9 cellular contexts compared by ENCODE assay signal in the genomic region with DNA sequence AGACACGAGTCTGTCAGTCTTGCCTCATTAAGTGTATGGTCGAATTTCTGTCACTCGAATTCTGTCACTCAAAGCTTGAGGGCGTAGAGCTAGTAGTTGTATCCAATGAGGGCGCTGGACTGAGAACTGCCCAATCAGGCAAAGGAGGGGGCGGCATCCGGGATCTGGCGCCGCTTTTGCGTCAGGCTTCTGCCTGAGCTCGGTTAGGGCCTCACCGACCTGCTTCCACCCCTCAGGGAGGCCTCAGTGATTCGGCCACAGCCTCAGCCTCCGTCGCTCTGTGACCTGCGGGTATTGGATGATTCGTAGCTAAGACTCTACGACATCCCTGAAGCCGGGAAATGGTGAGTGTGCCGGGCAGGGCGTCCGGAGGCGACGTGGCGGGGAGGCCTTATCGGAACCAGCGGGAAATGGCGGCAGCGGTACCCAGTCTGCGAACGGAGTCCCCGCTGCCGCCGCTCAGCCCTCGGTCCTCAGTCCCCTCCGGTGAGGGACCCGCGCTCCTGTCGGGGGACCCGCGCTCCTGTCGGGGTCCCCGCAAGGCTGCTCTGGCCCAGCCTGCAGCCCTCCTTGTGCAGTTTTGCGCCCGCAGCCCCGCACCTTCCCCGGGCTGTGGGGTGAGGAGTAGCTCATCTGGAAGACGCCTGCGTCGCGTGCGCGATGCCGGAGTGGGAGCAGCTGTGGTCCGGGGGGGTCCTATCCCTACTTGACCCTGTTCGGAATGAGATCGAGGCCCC.
A peak's percentile ranks its signal among the peaks of the same experiment; 100 is the strongest.
DNase-seq lines count a peak whose midpoint lies in the region; ATAC-seq and TF ChIP-seq lines count a peak whose summit lies in the region.
"Had no signal": no experiment of that assay in that cellular context is flagged by ENCODE, and none has a peak within 500 bp of the region (broad histone marks: within the 10 kb centered on the region; RNA-seq: fewer than 3 reads in every experiment).

No MANE protein-coding gene starts in this region.

- no peak overlapping the region for H4K91ac ChIP-seq in mesenchymal stem cell (ENCODE audit: low read length)

- H3K4me1 Mint-ChIP-seq in activated T-cell treated with anti-CD3 and anti-CD28 coated beads, Interleukin-2, amount 50 U/mL, for 4 hours (ENCODE audit: low read depth) = peaks cover 31% of the 10 kb centered on the region
- peaks cover 7% of the 10 kb centered on the region for H3K4me1 Mint-ChIP-seq in activated T-helper 1 cell treated with anti-CD3 and anti-CD28 coated beads, Interleukin-12 subunit alpha, Interleukin-12 subunit beta, Interleukin-2, Interleukin-4 antibody, amounts not matched to agents 30 ng/mL and 10 ng/mL and 1 ng/mL, durations not matched to agents 14 hours and 24 hours and 36 hours (ENCODE audit: low read depth)

- ATAC-seq in activated T-cell treated with anti-CD3 and anti-CD28 coated beads, Interleukin-2, amount 50 U/mL, for 4 hours = no peak

- H3K4me3 ChIP-seq in esophagus (ENCODE audit: low read depth in 1 of 2, low read length in 2 of 2) = peak overlapping the region; percentile 38 to 54
- peak overlapping the region; percentile 64 to 79 for H3K4me3 ChIP-seq in mesenchymal stem cell (ENCODE audit: insufficient read depth in 1 of 2, low read depth in 1 of 2, low read length in 2 of 2)
- peak overlapping the region; percentile 50 for H3K4me3 ChIP-seq in suprapubic skin

- H3K4me1 ChIP-seq in esophagus (ENCODE audit: control insufficient read depth in 2 of 2, insufficient read depth in 2 of 2, low read length in 1 of 2) = peaks cover 0 to 2% of the 10 kb centered on the region in 2 donors
- H3K4me1 ChIP-seq in mesenchymal stem cell (ENCODE audit: control insufficient read depth, insufficient read depth, low read depth, low read length) = peaks cover 7% of the 10 kb centered on the region
- no peaks in the 10 kb centered on the region for H3K4me1 ChIP-seq in suprapubic skin

- DNase-seq in activated T-cell treated with anti-CD3 and anti-CD28 coated beads, Interleukin-2, amount 50 U/mL, for 4 hours = no peak
- DNase-seq in activated T-cell treated with anti-CD3 and anti-CD28 coated beads, Interleukin-2, amount 50 U/mL, for 1 hour = no peak
- DNase-seq in mesenchymal stem cell (peak; percentile 89), suprapubic skin (ENCODE audit: low spot score in 2 of 2) (peak; percentile 65 to 86), Kasumi-1 (lab: John Stamatoyannopoulos, UW) (no peak), D341Med (ENCODE audit: low spot score) (no peak)
- no peak for DNase-seq in activated T-helper 1 cell treated with anti-CD3 and anti-CD28 coated beads, Interleukin-12 subunit alpha, Interleukin-12 subunit beta, Interleukin-2, Interleukin-4 antibody, amounts not matched to agents 30 ng/mL and 10 ng/mL and 1 ng/mL, durations not matched to agents 14 hours and 24 hours and 36 hours (ENCODE audit: low spot score)

- peak overlapping the region; percentile 49 for H3K4me2 ChIP-seq in mesenchymal stem cell (ENCODE audit: low read length, poor library complexity, severe bottlenecking)

- H3K9ac ChIP-seq in mesenchymal stem cell (ENCODE audit: low read length) = peak overlapping the region; percentile 90

- peaks cover 11% of the 10 kb centered on the region for H3K79me1 ChIP-seq in mesenchymal stem cell (replicated peaks; ENCODE audit: low read length, poor library complexity, severe bottlenecking)

- no peak overlapping the region for H3K23ac ChIP-seq in mesenchymal stem cell (ENCODE audit: low read length in 2 of 2)

- intact Hi-C loops in activated T-helper 1 cell treated with anti-CD3 and anti-CD28 coated beads, Interleukin-12 subunit alpha, Interleukin-12 subunit beta, Interleukin-2, Interleukin-4 antibody, amounts not matched to agents 30 ng/mL and 10 ng/mL and 1 ng/mL, durations not matched to agents 14 hours and 24 hours and 36 hours (cut with micrococcal nuclease) = no loop called here

- H3K9me3 Mint-ChIP-seq in activated T-cell treated with anti-CD3 and anti-CD28 coated beads, Interleukin-2, amount 50 U/mL, for 4 hours = peaks cover 40% of the 10 kb centered on the region
- peaks cover 60% of the 10 kb centered on the region for H3K9me3 Mint-ChIP-seq in activated T-helper 1 cell treated with anti-CD3 and anti-CD28 coated beads, Interleukin-12 subunit alpha, Interleukin-12 subunit beta, Interleukin-2, Interleukin-4 antibody, amounts not matched to agents 30 ng/mL and 10 ng/mL and 1 ng/mL, durations not matched to agents 14 hours and 24 hours and 36 hours

- H3K36me3 Mint-ChIP-seq in activated T-cell treated with anti-CD3 and anti-CD28 coated beads, Interleukin-2, amount 50 U/mL, for 4 hours (ENCODE audit: insufficient read depth) = peaks cover 9% of the 10 kb centered on the region
- peaks cover 7% of the 10 kb centered on the region for H3K36me3 Mint-ChIP-seq in activated T-helper 1 cell treated with anti-CD3 and anti-CD28 coated beads, Interleukin-12 subunit alpha, Interleukin-12 subunit beta, Interleukin-2, Interleukin-4 antibody, amounts not matched to agents 30 ng/mL and 10 ng/mL and 1 ng/mL, durations not matched to agents 14 hours and 24 hours and 36 hours (ENCODE audit: low read depth)

- no peak for TF ChIP-seq CTCF in suprapubic skin (IDR thresholded peaks at IDR 0.05)

- 15% methylated on average over 48 to 57 of the region's 57 CpGs for WGBS in esophagus, 2 donors
- 2% methylated on average over 44 of the region's 57 CpGs for WGBS in mesenchymal stem cell
- WGBS in suprapubic skin = 6% methylated on average over 30 of the region's 57 CpGs

- no peak overlapping the region for H4K8ac ChIP-seq in mesenchymal stem cell (ENCODE audit: low read length)

- H3K18ac ChIP-seq in mesenchymal stem cell (ENCODE audit: low read depth in 1 of 2, low read length in 2 of 2) = peak overlapping the region; percentile 23 to 63

- peak overlapping the region in 1 of 2 experiments; percentile 33 for H3K4ac ChIP-seq in mesenchymal stem cell (ENCODE audit: low read depth in 1 of 2, low read length in 2 of 2)

- no peak overlapping the region for H2BK15ac ChIP-seq in mesenchymal stem cell (ENCODE audit: low read depth, poor library complexity, severe bottlenecking)

- no peak overlapping the region for H2AK5ac ChIP-seq in mesenchymal stem cell (ENCODE audit: low read length, severe bottlenecking)

- H3K9me3 ChIP-seq in esophagus (ENCODE audit: control insufficient read depth in 2 of 2, insufficient read depth in 1 of 2, low read depth in 1 of 2, low read length in 1 of 2) = peaks cover 0 to 22% of the 10 kb centered on the region in 2 donors
- H3K9me3 ChIP-seq in mesenchymal stem cell (ENCODE audit: control insufficient read depth, low read length) = peaks cover 58% of the 10 kb centered on the region
- H3K9me3 ChIP-seq in suprapubic skin = peaks cover 5% of the 10 kb centered on the region

- no peaks in the 10 kb centered on the region for H3K27me3 Mint-ChIP-seq in activated T-cell treated with anti-CD3 and anti-CD28 coated beads, Interleukin-2, amount 50 U/mL, for 4 hours (ENCODE audit: low read depth)
- no peaks in the 10 kb centered on the region for H3K27me3 Mint-ChIP-seq in activated T-helper 1 cell treated with anti-CD3 and anti-CD28 coated beads, Interleukin-12 subunit alpha, Interleukin-12 subunit beta, Interleukin-2, Interleukin-4 antibody, amounts not matched to agents 30 ng/mL and 10 ng/mL and 1 ng/mL, durations not matched to agents 14 hours and 24 hours and 36 hours (ENCODE audit: insufficient read depth)

- peak overlapping the region in 1 of 2 experiments; percentile 11 for H3K14ac ChIP-seq in mesenchymal stem cell (ENCODE audit: low read length in 2 of 2)

- TF ChIP-seq EP300 in suprapubic skin (IDR thresholded peaks at IDR 0.05) = no peak

- no peaks in the 10 kb centered on the region for H3K36me3 ChIP-seq in esophagus (ENCODE audit: control insufficient read depth in 2 of 2, insufficient read depth in 2 of 2, low read length in 1 of 2)
- no peaks in the 10 kb centered on the region for H3K36me3 ChIP-seq in mesenchymal stem cell (ENCODE audit: control insufficient read depth in 1 of 2, insufficient read depth in 2 of 2, low read depth in 1 of 2, low read length in 2 of 2)
- no peaks in the 10 kb centered on the region for H3K36me3 ChIP-seq in suprapubic skin

- H2BK120ac ChIP-seq in mesenchymal stem cell (ENCODE audit: low read depth, low read length) = no peak overlapping the region

- peak overlapping the region; percentile 8 for H3K4me3 Mint-ChIP-seq in activated T-cell treated with anti-CD3 and anti-CD28 coated beads, Interleukin-2, amount 50 U/mL, for 4 hours
- no peak overlapping the region for H3K4me3 Mint-ChIP-seq in activated T-helper 1 cell treated with anti-CD3 and anti-CD28 coated beads, Interleukin-12 subunit alpha, Interleukin-12 subunit beta, Interleukin-2, Interleukin-4 antibody, amounts not matched to agents 30 ng/mL and 10 ng/mL and 1 ng/mL, durations not matched to agents 14 hours and 24 hours and 36 hours

- TF ChIP-seq POLR2A in suprapubic skin (IDR thresholded peaks at IDR 0.05) = peak in 1 of 2 donors; percentile 25

- H3K27ac ChIP-seq in esophagus (ENCODE audit: low read depth in 2 of 2, low read length in 1 of 2) = peak overlapping the region in 1 of 2 donors; percentile 16
- peak overlapping the region; percentile 19 for H3K27ac ChIP-seq in mesenchymal stem cell (ENCODE audit: low read length, poor library complexity, severe bottlenecking)
- peak overlapping the region; percentile 32 for H3K27ac ChIP-seq in suprapubic skin
- H3K27ac ChIP-seq: C4-2B had no signal

- no peak overlapping the region for H2BK5ac ChIP-seq in mesenchymal stem cell (ENCODE audit: low read depth, low read length, poor library complexity, severe bottlenecking)

- no peak overlapping the region for H2BK12ac ChIP-seq in mesenchymal stem cell (ENCODE audit: low read length in 2 of 2)

- H3K27me3 ChIP-seq in esophagus (ENCODE audit: control insufficient read depth in 1 of 2, insufficient read depth in 2 of 2, low read length in 2 of 2) (peaks cover 0 to 2% of the 10 kb centered on the region in 2 donors), mesenchymal stem cell (ENCODE audit: control insufficient read depth in 1 of 2, insufficient read depth in 1 of 2, low read length in 2 of 2) (no peaks in the 10 kb centered on the region), suprapubic skin (peaks cover 2% of the 10 kb centered on the region)

- H2AFZ ChIP-seq in mesenchymal stem cell (ENCODE audit: low read depth, low read length) = peak overlapping the region; percentile 80

- H3K27ac Mint-ChIP-seq in activated T-helper 1 cell treated with anti-CD3 and anti-CD28 coated beads, Interleukin-12 subunit alpha, Interleukin-12 subunit beta, Interleukin-2, Interleukin-4 antibody, amounts not matched to agents 30 ng/mL and 10 ng/mL and 1 ng/mL, durations not matched to agents 14 hours and 24 hours and 36 hours = no peak overlapping the region

Comparison
In these comparisons a context has a peak if more than half of its experiments do, and no peak if none do; other contexts are left out.
1. DNase-seq: peak in mesenchymal stem cell (single experiment) and suprapubic skin (2 of 2); none in activated T-cell treated with anti-CD3 and anti-CD28 coated beads, Interleukin-2, amount 50 U/mL, for 4 hours (single experiment), activated T-cell treated with anti-CD3 and anti-CD28 coated beads, Interleukin-2, amount 50 U/mL, for 1 hour (single experiment), Kasumi-1 (0 of 2), D341Med (single experiment) and activated T-helper 1 cell treated with anti-CD3 and anti-CD28 coated beads, Interleukin-12 subunit alpha, Interleukin-12 subunit beta, Interleukin-2, Interleukin-4 antibody, amounts not matched to agents 30 ng/mL and 10 ng/mL and 1 ng/mL, durations not matched to agents 14 hours and 24 hours and 36 hours (single experiment).
2. Peak in every context shown above with its lines, with median percentiles within 50 percentile points of each other: H3K4me3 ChIP-seq.